ENCODE assay signal across 12 cellular contexts in genomic region chr20:49894073-49894470, GRCh38. TPM values are rescaled to one million over a fixed set of nuclear protein-coding genes. Genes with fewer than 3 reads are reported as not detected.
A peak's percentile ranks its signal among the peaks of the same experiment; 100 is the strongest.
DNase-seq lines count a peak whose midpoint lies in the region; ATAC-seq and TF ChIP-seq lines count a peak whose summit lies in the region.
"Had no signal": no experiment of that assay in that cellular context is flagged by ENCODE, and none has a peak within 500 bp of the region (broad histone marks: within the 10 kb centered on the region; RNA-seq: fewer than 3 reads in every experiment).

No MANE protein-coding gene starts in this region.

- peak overlapping the region; percentile 72 for H3K27ac Mint-ChIP-seq in activated naive CD8-positive, alpha-beta T cell treated with anti-CD3 and anti-CD28 coated beads, Interleukin-2, amount 10 ng/mL, durations not matched to agents 7 days and 5 days
- H3K27ac Mint-ChIP-seq in stimulated activated memory B cell treated with anti-CD40 and anti-IgM and Interleukin-4, amounts not matched to agents 10 μg/mL and 1 μg/mL and 100 μg/mL, for 72 hours, result peak overlapping the region; percentile 65

- peaks cover 0 to 29% of the 10 kb centered on the region in 2 donors for H3K4me1 ChIP-seq in right atrium auricular region

- no peaks in the 10 kb centered on the region for H3K27me3 Mint-ChIP-seq in activated naive CD8-positive, alpha-beta T cell treated with anti-CD3 and anti-CD28 coated beads, Interleukin-2, amount 10 ng/mL, durations not matched to agents 7 days and 5 days
- no peaks in the 10 kb centered on the region for H3K27me3 Mint-ChIP-seq in stimulated activated memory B cell treated with anti-CD40 and anti-IgM and Interleukin-4, amounts not matched to agents 10 μg/mL and 1 μg/mL and 100 μg/mL, for 72 hours

- no peaks in the 10 kb centered on the region for H3K27me3 ChIP-seq in right atrium auricular region
- H3K27me3 ChIP-seq: BLaER1, suprapubic skin had no signal

- DNase-seq in Right ventricle myocardium inferior (ENCODE audit: missing footprints), result peak; percentile 53
- DNase-seq in right atrium auricular region (ENCODE audit: low spot score), result no peak
- peak; percentile 80 for DNase-seq in MV-4-11 (lab: John Stamatoyannopoulos, UW)
- no peak for DNase-seq in activated naive CD8-positive, alpha-beta T cell treated with anti-CD3 and anti-CD28 coated beads, Interleukin-2, amount 10 ng/mL, durations not matched to agents 7 days and 5 days
- no peak for DNase-seq in NCI-H510A treated with DMSO at 0.1 percent for 48 hours (lab: John Stamatoyannopoulos, UW)
- no peak for DNase-seq in NCI-H2081 treated with DMSO at 0.1 percent for 48 hours (lab: John Stamatoyannopoulos, UW)
- DNase-seq: islet precursor cell, NCI-H524 had no signal

- ATAC-seq in Right ventricle myocardium inferior (no peak), GM21717 (IDR thresholded peaks at IDR 0.05; ENCODE audit: unreplicated experiment) (no peak)
- ATAC-seq in activated naive CD8-positive, alpha-beta T cell treated with anti-CD3 and anti-CD28 coated beads, Interleukin-2, amount 10 ng/mL, durations not matched to agents 7 days and 5 days (ENCODE audit: low read depth), result peak; percentile 43
- ATAC-seq in stimulated activated memory B cell treated with anti-CD40 and anti-IgM and Interleukin-4, amounts not matched to agents 10 μg/mL and 1 μg/mL and 100 μg/mL, for 72 hours, result peak; percentile 74

- no peak for TF ChIP-seq CTCF in right atrium auricular region (IDR thresholded peaks at IDR 0.05)

- H3K4me1 Mint-ChIP-seq in activated naive CD8-positive, alpha-beta T cell treated with anti-CD3 and anti-CD28 coated beads, Interleukin-2, amount 10 ng/mL, durations not matched to agents 7 days and 5 days, result peaks cover 16% of the 10 kb centered on the region
- H3K4me1 Mint-ChIP-seq in stimulated activated memory B cell treated with anti-CD40 and anti-IgM and Interleukin-4, amounts not matched to agents 10 μg/mL and 1 μg/mL and 100 μg/mL, for 72 hours, result peaks cover 22% of the 10 kb centered on the region

- no peaks in the 10 kb centered on the region for H3K9me3 ChIP-seq in right atrium auricular region
- H3K9me3 ChIP-seq: suprapubic skin had no signal

- no peak overlapping the region for H3K27ac ChIP-seq in right atrium auricular region
- H3K27ac ChIP-seq: BLaER1, suprapubic skin had no signal

- no peak overlapping the region for H3K4me3 ChIP-seq in right atrium auricular region
- H3K4me3 ChIP-seq: BLaER1, suprapubic skin had no signal

- POLR2A ChIA-PET in activated naive CD8-positive, alpha-beta T cell treated with anti-CD3 and anti-CD28 coated beads, Interleukin-2, amount 10 ng/mL, durations not matched to agents 7 days and 5 days (lab: Charles Lee), result no interaction called here

- peak overlapping the region; percentile 49 for H3K4me3 Mint-ChIP-seq in activated naive CD8-positive, alpha-beta T cell treated with anti-CD3 and anti-CD28 coated beads, Interleukin-2, amount 10 ng/mL, durations not matched to agents 7 days and 5 days
- H3K4me3 Mint-ChIP-seq in stimulated activated memory B cell treated with anti-CD40 and anti-IgM and Interleukin-4, amounts not matched to agents 10 μg/mL and 1 μg/mL and 100 μg/mL, for 72 hours, result peak overlapping the region; percentile 41

- peaks cover 1% of the 10 kb centered on the region for H3K36me3 ChIP-seq in right atrium auricular region

- intact Hi-C loops in Right ventricle myocardium inferior (cut with DNase I), result no loop called here

- H3K9me3 Mint-ChIP-seq in activated naive CD8-positive, alpha-beta T cell treated with anti-CD3 and anti-CD28 coated beads, Interleukin-2, amount 10 ng/mL, durations not matched to agents 7 days and 5 days, result no peaks in the 10 kb centered on the region
- no peaks in the 10 kb centered on the region for H3K9me3 Mint-ChIP-seq in stimulated activated memory B cell treated with anti-CD40 and anti-IgM and Interleukin-4, amounts not matched to agents 10 μg/mL and 1 μg/mL and 100 μg/mL, for 72 hours

- peaks cover 3% of the 10 kb centered on the region for H3K36me3 Mint-ChIP-seq in activated naive CD8-positive, alpha-beta T cell treated with anti-CD3 and anti-CD28 coated beads, Interleukin-2, amount 10 ng/mL, durations not matched to agents 7 days and 5 days
- H3K36me3 Mint-ChIP-seq in stimulated activated memory B cell treated with anti-CD40 and anti-IgM and Interleukin-4, amounts not matched to agents 10 μg/mL and 1 μg/mL and 100 μg/mL, for 72 hours, result peaks cover 3% of the 10 kb centered on the region

RNA-seq across cellular contexts. Expression of gene SPATA2, which starts 21.3 kb away (rescaled TPM):
- total RNA-seq in Right ventricle myocardium inferior (8.0 TPM), right atrium auricular region (1 to 10 TPM; 5.0 to 6.1 TPM)
- total RNA-seq in activated naive CD8-positive, alpha-beta T cell treated with anti-CD3 and anti-CD28 coated beads, Interleukin-2, amount 10 ng/mL, durations not matched to agents 7 days and 5 days, result 1 to 10 TPM; 8.9 to 9.1 TPM

RNA-seq across cellular contexts. Expression of gene RNF114, which starts 42.1 kb away (rescaled TPM):
- total RNA-seq in Right ventricle myocardium inferior (47.6 TPM), right atrium auricular region (100 to 1,000 TPM in 1 of 2 donors, 10 to 100 TPM in 1; 40.2 to 117 TPM)
- 10 to 100 TPM; 75.8 TPM for total RNA-seq in activated naive CD8-positive, alpha-beta T cell treated with anti-CD3 and anti-CD28 coated beads, Interleukin-2, amount 10 ng/mL, durations not matched to agents 7 days and 5 days

Comparison
In these comparisons a context has a peak if more than half of its experiments do, and no peak if none do; other contexts are left out.
1. DNase-seq: peak in Right ventricle myocardium inferior (single experiment) and MV-4-11 (single experiment); none in right atrium auricular region (single experiment), activated naive CD8-positive, alpha-beta T cell treated with anti-CD3 and anti-CD28 coated beads, Interleukin-2, amount 10 ng/mL, durations not matched to agents 7 days and 5 days (single experiment), NCI-H510A treated with DMSO at 0.1 percent for 48 hours (single experiment) and NCI-H2081 treated with DMSO at 0.1 percent for 48 hours (single experiment).
2. ATAC-seq: peak in activated naive CD8-positive, alpha-beta T cell treated with anti-CD3 and anti-CD28 coated beads, Interleukin-2, amount 10 ng/mL, durations not matched to agents 7 days and 5 days (single experiment) and stimulated activated memory B cell treated with anti-CD40 and anti-IgM and Interleukin-4, amounts not matched to agents 10 μg/mL and 1 μg/mL and 100 μg/mL, for 72 hours (single experiment); none in Right ventricle myocardium inferior (single experiment) and GM21717 (single experiment).